ENCODE assay signal across 25 cellular contexts in genomic region chr22:47113880-47114415, GRCh38.
"Had no signal": no experiment of that assay in that cellular context is flagged by ENCODE, and none has a peak within 500 bp of the region (broad histone marks: within the 10 kb centered on the region; RNA-seq: fewer than 3 reads in every experiment).

No MANE protein-coding gene starts in this region.

- ATAC-seq: activated CD4-positive, alpha-beta T cell treated with anti-CD3 and anti-CD28 coated beads for 36 hours; gastroesophageal sphincter; natural killer cell; stimulated activated memory B cell treated with anti-CD40 and anti-IgM and Interleukin-4, amounts not matched to agents 10 μg/mL and 1 μg/mL and 100 μg/mL, for 72 hours; T-helper 17 cell had no signal

- H3K4me1 ChIP-seq: adrenal gland, esophagus muscularis mucosa, gastroesophageal sphincter, heart right ventricle, left ventricle myocardium inferior, right atrium auricular region, SJSA1, testis, upper lobe of left lung had no signal

- H3K27ac Mint-ChIP-seq: activated CD4-positive, alpha-beta memory T cell treated with anti-CD3 and anti-CD28 coated beads for 36 hours; activated CD4-positive, alpha-beta T cell treated with anti-CD3 and anti-CD28 coated beads for 36 hours; activated T-helper 1 cell treated with anti-CD3 and anti-CD28 coated beads, Interleukin-12 subunit alpha, Interleukin-12 subunit beta, Interleukin-2, Interleukin-4 antibody, amounts not matched to agents 30 ng/mL and 10 ng/mL and 1 ng/mL, durations not matched to agents 14 hours and 24 hours and 36 hours; dendritic cell treated with granulocyte-macrophage colony-stimulating factor and Interleukin-4, amounts not matched to agents 40 ng/mL and 50 ng/mL, for 4 days; stimulated activated memory B cell treated with anti-CD40 and anti-IgM and Interleukin-4, amounts not matched to agents 10 μg/mL and 1 μg/mL and 100 μg/mL, for 72 hours; T-helper 17 cell had no signal

- H3K4me3 ChIP-seq: adrenal gland, esophagus muscularis mucosa, gastroesophageal sphincter, heart right ventricle, left ventricle myocardium inferior, right atrium auricular region, SJSA1, skin epidermis, testis, upper lobe of left lung had no signal

- H3K36me3 ChIP-seq: adrenal gland, right atrium auricular region, SJSA1 had no signal

- H3K4me1 Mint-ChIP-seq: activated CD4-positive, alpha-beta T cell treated with anti-CD3 and anti-CD28 coated beads for 36 hours; immature natural killer cell; stimulated activated memory B cell treated with anti-CD40 and anti-IgM and Interleukin-4, amounts not matched to agents 10 μg/mL and 1 μg/mL and 100 μg/mL, for 72 hours had no signal

- H3K9me3 ChIP-seq: adrenal gland, esophagus muscularis mucosa, gastroesophageal sphincter, right atrium auricular region, SJSA1, testis, upper lobe of left lung had no signal

- H3K36me3 Mint-ChIP-seq: natural killer cell had no signal

- H3K27me3 Mint-ChIP-seq: activated CD4-positive, alpha-beta memory T cell treated with anti-CD3 and anti-CD28 coated beads for 36 hours; activated CD4-positive, alpha-beta T cell treated with anti-CD3 and anti-CD28 coated beads for 36 hours; dendritic cell treated with granulocyte-macrophage colony-stimulating factor and Interleukin-4, amounts not matched to agents 40 ng/mL and 50 ng/mL, for 4 days; stimulated activated memory B cell treated with anti-CD40 and anti-IgM and Interleukin-4, amounts not matched to agents 10 μg/mL and 1 μg/mL and 100 μg/mL, for 72 hours; T-helper 17 cell had no signal

- H3K9me3 Mint-ChIP-seq: activated CD4-positive, alpha-beta memory T cell treated with anti-CD3 and anti-CD28 coated beads for 36 hours; activated T-helper 1 cell treated with anti-CD3 and anti-CD28 coated beads, Interleukin-12 subunit alpha, Interleukin-12 subunit beta, Interleukin-2, Interleukin-4 antibody, amounts not matched to agents 30 ng/mL and 10 ng/mL and 1 ng/mL, durations not matched to agents 14 hours and 24 hours and 36 hours; dendritic cell treated with granulocyte-macrophage colony-stimulating factor and Interleukin-4, amounts not matched to agents 40 ng/mL and 50 ng/mL, for 4 days; immature natural killer cell; natural killer cell; stimulated activated memory B cell treated with anti-CD40 and anti-IgM and Interleukin-4, amounts not matched to agents 10 μg/mL and 1 μg/mL and 100 μg/mL, for 72 hours had no signal

- H3K27me3 ChIP-seq: adrenal gland, esophagus muscularis mucosa, gastroesophageal sphincter, heart right ventricle, right atrium auricular region, SJSA1, testis, upper lobe of left lung had no signal

- H3K4me3 Mint-ChIP-seq: activated CD4-positive, alpha-beta memory T cell treated with anti-CD3 and anti-CD28 coated beads for 36 hours; activated CD4-positive, alpha-beta T cell treated with anti-CD3 and anti-CD28 coated beads for 36 hours; activated T-helper 1 cell treated with anti-CD3 and anti-CD28 coated beads, Interleukin-12 subunit alpha, Interleukin-12 subunit beta, Interleukin-2, Interleukin-4 antibody, amounts not matched to agents 30 ng/mL and 10 ng/mL and 1 ng/mL, durations not matched to agents 14 hours and 24 hours and 36 hours; dendritic cell treated with granulocyte-macrophage colony-stimulating factor and Interleukin-4, amounts not matched to agents 40 ng/mL and 50 ng/mL, for 4 days; immature natural killer cell; natural killer cell; stimulated activated memory B cell treated with anti-CD40 and anti-IgM and Interleukin-4, amounts not matched to agents 10 μg/mL and 1 μg/mL and 100 μg/mL, for 72 hours; T-helper 17 cell had no signal

- DNase-seq: activated CD4-positive, alpha-beta memory T cell treated with anti-CD3 and anti-CD28 coated beads for 36 hours; activated CD4-positive, alpha-beta T cell treated with anti-CD3 and anti-CD28 coated beads for 36 hours; activated naive CD4-positive, alpha-beta T cell; activated T-cell treated with anti-CD3 and anti-CD28 coated beads for 4 hours; adrenal gland; effector CD8-positive, alpha-beta T cell; heart right ventricle; immature natural killer cell; kidney glomerular epithelial cell; left ventricle myocardium inferior; natural killer cell; occipital lobe; stimulated activated CD4-positive, alpha-beta T cell treated with anti-CD3 and anti-CD28 coated beads, Interleukin-15, amount 100 ng/mL, for 24 hours; stimulated activated CD4-positive, alpha-beta T cell treated with anti-CD3 and anti-CD28 coated beads, Interleukin-4, amount 100 ng/mL, for 1 hour; T-helper 17 cell; testis; upper lobe of left lung had no signal

- H3K27ac ChIP-seq: adrenal gland, esophagus muscularis mucosa, gastroesophageal sphincter, heart right ventricle, left ventricle myocardium inferior, right atrium auricular region, SJSA1, skin epidermis, testis, upper lobe of left lung had no signal
